Comparison of ENCODE assay signal across 1 cellular context in the genomic region with DNA sequence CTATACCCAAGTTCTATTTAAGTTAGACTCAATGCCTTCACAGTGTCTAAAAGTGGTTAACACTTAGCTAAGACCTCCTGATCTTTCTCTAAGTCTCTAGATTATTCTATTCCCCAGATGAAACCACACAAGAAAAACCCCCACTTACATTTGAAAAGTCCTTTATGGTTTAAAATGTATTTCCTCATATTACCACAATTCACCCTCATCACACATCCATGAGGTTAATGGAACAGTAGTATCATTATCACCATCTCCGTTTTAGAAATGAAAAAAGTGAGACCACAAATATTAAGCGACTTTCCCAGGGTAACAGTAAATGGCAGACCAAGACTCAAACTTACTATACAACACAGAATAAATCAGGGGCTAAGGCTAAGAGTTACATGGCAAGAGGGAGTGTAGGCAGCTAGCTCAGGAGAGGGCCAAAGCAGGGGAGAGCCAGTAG.
TF ChIP-seq lines count a peak whose summit lies in the region.

No MANE protein-coding gene starts in this region.

TF ChIP-seq in GM12878, 131 proteins besides CTCF, POLR2A, EP300 and RAD21 (continued from another document and continues in another):
- TF ChIP-seq, protein P1, sequence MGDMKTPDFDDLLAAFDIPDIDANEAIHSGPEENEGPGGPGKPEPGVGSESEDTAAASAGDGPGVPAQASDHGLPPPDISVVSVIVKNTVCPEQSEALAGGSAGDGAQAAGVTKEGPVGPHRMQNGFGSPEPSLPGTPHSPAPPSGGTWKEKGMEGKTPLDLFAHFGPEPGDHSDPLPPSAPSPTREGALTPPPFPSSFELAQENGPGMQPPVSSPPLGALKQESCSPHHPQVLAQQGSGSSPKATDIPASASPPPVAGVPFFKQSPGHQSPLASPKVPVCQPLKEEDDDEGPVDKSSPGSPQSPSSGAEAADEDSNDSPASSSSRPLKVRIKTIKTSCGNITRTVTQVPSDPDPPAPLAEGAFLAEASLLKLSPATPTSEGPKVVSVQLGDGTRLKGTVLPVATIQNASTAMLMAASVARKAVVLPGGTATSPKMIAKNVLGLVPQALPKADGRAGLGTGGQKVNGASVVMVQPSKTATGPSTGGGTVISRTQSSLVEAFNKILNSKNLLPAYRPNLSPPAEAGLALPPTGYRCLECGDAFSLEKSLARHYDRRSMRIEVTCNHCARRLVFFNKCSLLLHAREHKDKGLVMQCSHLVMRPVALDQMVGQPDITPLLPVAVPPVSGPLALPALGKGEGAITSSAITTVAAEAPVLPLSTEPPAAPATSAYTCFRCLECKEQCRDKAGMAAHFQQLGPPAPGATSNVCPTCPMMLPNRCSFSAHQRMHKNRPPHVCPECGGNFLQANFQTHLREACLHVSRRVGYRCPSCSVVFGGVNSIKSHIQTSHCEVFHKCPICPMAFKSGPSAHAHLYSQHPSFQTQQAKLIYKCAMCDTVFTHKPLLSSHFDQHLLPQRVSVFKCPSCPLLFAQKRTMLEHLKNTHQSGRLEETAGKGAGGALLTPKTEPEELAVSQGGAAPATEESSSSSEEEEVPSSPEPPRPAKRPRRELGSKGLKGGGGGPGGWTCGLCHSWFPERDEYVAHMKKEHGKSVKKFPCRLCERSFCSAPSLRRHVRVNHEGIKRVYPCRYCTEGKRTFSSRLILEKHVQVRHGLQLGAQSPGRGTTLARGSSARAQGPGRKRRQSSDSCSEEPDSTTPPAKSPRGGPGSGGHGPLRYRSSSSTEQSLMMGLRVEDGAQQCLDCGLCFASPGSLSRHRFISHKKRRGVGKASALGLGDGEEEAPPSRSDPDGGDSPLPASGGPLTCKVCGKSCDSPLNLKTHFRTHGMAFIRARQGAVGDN (IDR thresholded peaks at IDR 0.05): no peak
- TF ChIP-seq NR2C1 (IDR thresholded peaks at IDR 0.05): no peak
- peak; percentile 58 to 63; a peak in 2 of 4 replicates for TF ChIP-seq BHLHE40 (IDR thresholded peaks at IDR 0.05; ENCODE audit: borderline replicate concordance in 1 of 2, low read depth in 2 of 2, low read length in 1 of 2)
- no peak for TF ChIP-seq SPI1 (IDR thresholded peaks at IDR 0.05; ENCODE audit: borderline replicate concordance, insufficient read depth, low read depth, low read length)
- TF ChIP-seq RELA (IDR thresholded peaks at IDR 0.05; ENCODE audit: borderline replicate concordance, partially characterized antibody): no peak
- TF ChIP-seq ZNF207 (IDR thresholded peaks at IDR 0.05; ENCODE audit: borderline replicate concordance): no peak
- TF ChIP-seq ZNF622 (IDR thresholded peaks at IDR 0.05): no peak
- peak; percentile 96 for TF ChIP-seq NR2F1 (conservative IDR thresholded peaks at IDR 0.05)
- no peak for TF ChIP-seq POU2F2 (IDR thresholded peaks at IDR 0.05; ENCODE audit: borderline replicate concordance, low read depth, low read length)
- TF ChIP-seq TAF1 (IDR thresholded peaks at IDR 0.05; ENCODE audit: borderline replicate concordance, low read depth, low read length): no peak
- TF ChIP-seq KLF5 (IDR thresholded peaks at IDR 0.05; ENCODE audit: partially characterized antibody): no peak
- no peak for TF ChIP-seq LARP7 (IDR thresholded peaks at IDR 0.05)
- 0 out of 2 replicates have a peak, but pooled peaks have one; percentile 32 for TF ChIP-seq DPF2 (IDR thresholded peaks at IDR 0.05)
- TF ChIP-seq CEBPB (IDR thresholded peaks at IDR 0.05; ENCODE audit: borderline replicate concordance in 1 of 2, low read depth in 2 of 2, low read length in 2 of 2): no peak
- no peak for TF ChIP-seq ZBTB11 (CRISPR knock-in tag; IDR thresholded peaks at IDR 0.05)
- TF ChIP-seq SIX5 (IDR thresholded peaks at IDR 0.05; ENCODE audit: low read depth, low read length, severe bottlenecking): no peak
- TF ChIP-seq E4F1 (IDR thresholded peaks at IDR 0.05; ENCODE audit: borderline replicate concordance, partially characterized antibody): no peak
- no peak for TF ChIP-seq TARDBP (IDR thresholded peaks at IDR 0.05; ENCODE audit: borderline replicate concordance)
- TF ChIP-seq ATF7 (IDR thresholded peaks at IDR 0.05; ENCODE audit: low read depth): peak; percentile 95
- no peak for TF ChIP-seq POLR2AphosphoS2 (IDR thresholded peaks at IDR 0.05; ENCODE audit: low read depth, low read length)
- no peak for TF ChIP-seq RCOR1 (conservative IDR thresholded peaks at IDR 0.05; ENCODE audit: low read depth, low read length)
- TF ChIP-seq MXI1 (IDR thresholded peaks at IDR 0.05; ENCODE audit: low read depth, low read length): no peak
- TF ChIP-seq MEF2B (IDR thresholded peaks at IDR 0.05; ENCODE audit: partially characterized antibody, poor library complexity, severe bottlenecking): peak; percentile 92
- no peak for TF ChIP-seq ZNF274 (IDR thresholded peaks at IDR 0.05; ENCODE audit: insufficient read depth, insufficient read length)
- no peak for TF ChIP-seq WRNIP1 (IDR thresholded peaks at IDR 0.05; ENCODE audit: borderline replicate concordance, low read depth, low read length)
- peak; percentile 63 for TF ChIP-seq SMAD1 (IDR thresholded peaks at IDR 0.05; ENCODE audit: low read depth, partially characterized antibody)
- no peak for TF ChIP-seq HDAC2 (IDR thresholded peaks at IDR 0.05)
- TF ChIP-seq, protein P2, sequence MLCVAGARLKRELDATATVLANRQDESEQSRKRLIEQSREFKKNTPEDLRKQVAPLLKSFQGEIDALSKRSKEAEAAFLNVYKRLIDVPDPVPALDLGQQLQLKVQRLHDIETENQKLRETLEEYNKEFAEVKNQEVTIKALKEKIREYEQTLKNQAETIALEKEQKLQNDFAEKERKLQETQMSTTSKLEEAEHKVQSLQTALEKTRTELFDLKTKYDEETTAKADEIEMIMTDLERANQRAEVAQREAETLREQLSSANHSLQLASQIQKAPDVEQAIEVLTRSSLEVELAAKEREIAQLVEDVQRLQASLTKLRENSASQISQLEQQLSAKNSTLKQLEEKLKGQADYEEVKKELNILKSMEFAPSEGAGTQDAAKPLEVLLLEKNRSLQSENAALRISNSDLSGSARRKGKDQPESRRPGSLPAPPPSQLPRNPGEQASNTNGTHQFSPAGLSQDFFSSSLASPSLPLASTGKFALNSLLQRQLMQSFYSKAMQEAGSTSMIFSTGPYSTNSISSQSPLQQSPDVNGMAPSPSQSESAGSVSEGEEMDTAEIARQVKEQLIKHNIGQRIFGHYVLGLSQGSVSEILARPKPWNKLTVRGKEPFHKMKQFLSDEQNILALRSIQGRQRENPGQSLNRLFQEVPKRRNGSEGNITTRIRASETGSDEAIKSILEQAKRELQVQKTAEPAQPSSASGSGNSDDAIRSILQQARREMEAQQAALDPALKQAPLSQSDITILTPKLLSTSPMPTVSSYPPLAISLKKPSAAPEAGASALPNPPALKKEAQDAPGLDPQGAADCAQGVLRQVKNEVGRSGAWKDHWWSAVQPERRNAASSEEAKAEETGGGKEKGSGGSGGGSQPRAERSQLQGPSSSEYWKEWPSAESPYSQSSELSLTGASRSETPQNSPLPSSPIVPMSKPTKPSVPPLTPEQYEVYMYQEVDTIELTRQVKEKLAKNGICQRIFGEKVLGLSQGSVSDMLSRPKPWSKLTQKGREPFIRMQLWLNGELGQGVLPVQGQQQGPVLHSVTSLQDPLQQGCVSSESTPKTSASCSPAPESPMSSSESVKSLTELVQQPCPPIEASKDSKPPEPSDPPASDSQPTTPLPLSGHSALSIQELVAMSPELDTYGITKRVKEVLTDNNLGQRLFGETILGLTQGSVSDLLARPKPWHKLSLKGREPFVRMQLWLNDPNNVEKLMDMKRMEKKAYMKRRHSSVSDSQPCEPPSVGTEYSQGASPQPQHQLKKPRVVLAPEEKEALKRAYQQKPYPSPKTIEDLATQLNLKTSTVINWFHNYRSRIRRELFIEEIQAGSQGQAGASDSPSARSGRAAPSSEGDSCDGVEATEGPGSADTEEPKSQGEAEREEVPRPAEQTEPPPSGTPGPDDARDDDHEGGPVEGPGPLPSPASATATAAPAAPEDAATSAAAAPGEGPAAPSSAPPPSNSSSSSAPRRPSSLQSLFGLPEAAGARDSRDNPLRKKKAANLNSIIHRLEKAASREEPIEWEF (IDR thresholded peaks at IDR 0.05; ENCODE audit: insufficient replicate concordance, low read depth, low read length): no peak
- no peak for TF ChIP-seq TCF12 (IDR thresholded peaks at IDR 0.05; ENCODE audit: low read depth, low read length)
- TF ChIP-seq PRDM15 (CRISPR knock-in tag; IDR thresholded peaks at IDR 0.05): no peak
- TF ChIP-seq KAT2A (conservative IDR thresholded peaks at IDR 0.05; ENCODE audit: control insufficient read depth, low read depth, low read length): no peak
- TF ChIP-seq ZBED1 (IDR thresholded peaks at IDR 0.05; ENCODE audit: borderline replicate concordance): no peak
- no peak for TF ChIP-seq EGR1 (IDR thresholded peaks at IDR 0.05; ENCODE audit: borderline replicate concordance in 1 of 2, low read depth in 2 of 2, low read length in 2 of 2)
- no peak for TF ChIP-seq USF2 (IDR thresholded peaks at IDR 0.05; ENCODE audit: borderline replicate concordance, low read depth, low read length)
- no peak for TF ChIP-seq MAX (IDR thresholded peaks at IDR 0.05; ENCODE audit: low read depth, low read length)
- TF ChIP-seq TCF3 (IDR thresholded peaks at IDR 0.05; ENCODE audit: borderline replicate concordance, insufficient read depth, low read depth, low read length): no peak
- TF ChIP-seq CBFB (IDR thresholded peaks at IDR 0.05; ENCODE audit: low read depth): 0 out of 2 replicates have a peak, but pooled peaks have one; percentile 30
- no peak for TF ChIP-seq NRF1 (conservative IDR thresholded peaks at IDR 0.05; ENCODE audit: low read depth, low read length)
- TF ChIP-seq JUNB (IDR thresholded peaks at IDR 0.05): no peak; the same call in 1 of the 2 replicates
- no peak for TF ChIP-seq RBBP5 (conservative IDR thresholded peaks at IDR 0.05)
- TF ChIP-seq RAD51 (IDR thresholded peaks at IDR 0.05): peak; percentile 48; the same call in 1 of the 2 replicates
